ENCODE assay signal across 19 cellular contexts in genomic region chr15:89106200-89106599, GRCh38. TPM values are rescaled to one million over a fixed set of nuclear protein-coding genes. Genes with fewer than 3 reads are reported as not detected.
DNase-seq lines count a peak whose midpoint lies in the region; ATAC-seq and TF ChIP-seq lines count a peak whose summit lies in the region.
"Had no signal": no experiment of that assay in that cellular context is flagged by ENCODE, and none has a peak within 500 bp of the region (broad histone marks: within the 10 kb centered on the region; RNA-seq: fewer than 3 reads in every experiment).

No MANE protein-coding gene starts in this region.

- H3K36me3 ChIP-seq in ACC112 (ENCODE audit: insufficient read depth, low read length) (no peaks in the 10 kb centered on the region), fibroblast of lung (ENCODE audit: control insufficient read depth, insufficient read depth, low read length) (no peaks in the 10 kb centered on the region), gastrocnemius medialis (no peaks in the 10 kb centered on the region)

- H4K20me1 ChIP-seq in fibroblast of lung (ENCODE audit: control insufficient read depth, extremely low read depth, insufficient read depth, low read length), result no peaks in the 10 kb centered on the region

- no peak overlapping the region for H3K4me3 ChIP-seq in ACC112 (ENCODE audit: low read depth, low read length)
- no peak overlapping the region for H3K4me3 ChIP-seq in fibroblast of lung (replicated peaks in 1 of 4; ENCODE audit: control extremely low read depth in 1 of 4, insufficient read depth in 1 of 4, low read depth in 3 of 4, low read length in 4 of 4)
- no peak overlapping the region for H3K4me3 ChIP-seq in gastrocnemius medialis
- H3K4me3 ChIP-seq: GM12878, hepatocyte, lower lobe of right lung had no signal

- H3K4me2 ChIP-seq in fibroblast of lung (ENCODE audit: extremely low read depth, insufficient read depth, low read length), result no peak overlapping the region

- no peak for TF ChIP-seq POLR2A in gastrocnemius medialis (IDR thresholded peaks at IDR 0.05)

- H3K27me3 ChIP-seq in ACC112 (ENCODE audit: insufficient read depth, low read length) (no peaks in the 10 kb centered on the region), fibroblast of lung (ENCODE audit: control insufficient read depth, insufficient read depth, low read length) (no peaks in the 10 kb centered on the region), gastrocnemius medialis (no peaks in the 10 kb centered on the region)
- H3K27me3 ChIP-seq: hepatocyte had no signal

- no peak for DNase-seq in RWPE1 (ENCODE audit: low spot score)
- no peak for DNase-seq in fibroblast of lung (ENCODE audit: low read depth in 2 of 2)
- no peak for DNase-seq in gastrocnemius medialis
- DNase-seq in NCI-H2107 treated with DMSO at 0.1 percent for 48 hours (lab: John Stamatoyannopoulos, UW; ENCODE audit: unreplicated experiment), result no peak
- no peak for DNase-seq in RPMI8226
- DNase-seq in medulla oblongata (ENCODE audit: extremely low spot score), result no peak
- DNase-seq: activated CD4-positive, alpha-beta T cell treated with anti-CD3 and anti-CD28 coated beads, Interleukin-2, amount 10 ng/mL, durations not matched to agents 24 days and 14 days; activated naive CD4-positive, alpha-beta T cell treated with anti-CD3 and anti-CD28 coated beads for 36 hours; activated T-cell treated with anti-CD3 and anti-CD28 coated beads, Interleukin-2, amount 50 U/mL, for 4 hours; amniotic stem cell; H9; lower lobe of right lung; NCI-H1048; NCI-H1694 treated with DMSO at 0.1 percent for 48 hours; NCI-H69 had no signal

- no peak for ATAC-seq in gastrocnemius medialis
- no peak for ATAC-seq in GM21526 (IDR thresholded peaks at IDR 0.05; ENCODE audit: low FRiP score, unreplicated experiment)
- ATAC-seq: activated T-cell treated with anti-CD3 and anti-CD28 coated beads, Interleukin-2, amount 50 U/mL, for 4 hours; GM12878; lower lobe of right lung had no signal

- H3K9me3 ChIP-seq in fibroblast of lung (ENCODE audit: control insufficient read depth, insufficient read depth, low read depth, low read length), result no peaks in the 10 kb centered on the region
- H3K9me3 ChIP-seq in gastrocnemius medialis, result no peaks in the 10 kb centered on the region
- H3K9me3 ChIP-seq: lower lobe of right lung had no signal

- intact Hi-C loops in gastrocnemius medialis (cut with DNase I; ENCODE audit: low total_unique reads), result no loop called here

- in situ Hi-C loops in gastrocnemius medialis (cut with MboI; ENCODE audit: low sequenced_read_pairs in 4 of 4), result no loop called here

- CTCF ChIA-PET in RWPE1 (lab: Yijun Ruan, JAX), result interaction anchor here (0.6 kb wide), 1 partner anchor 34 kb away, joined by 3 read pairs; no protein-coding TSS in a partner anchor

- no peak overlapping the region for H3K9ac ChIP-seq in fibroblast of lung (ENCODE audit: insufficient read depth, low read length)

- H3K27ac ChIP-seq in ACC112 (ENCODE audit: low read depth, low read length) (peak overlapping the region; percentile 96; the same call in 1 of the 2 replicates), RWPE1 (peak overlapping the region; percentile 73), fibroblast of lung (ENCODE audit: insufficient read depth, low read length) (peak overlapping the region; percentile 80), gastrocnemius medialis (peak overlapping the region in 3 of 4 donors; percentile 90 to 99 (median 97))

- H3K4me1 ChIP-seq in ACC112 (ENCODE audit: control insufficient read depth, insufficient read depth, low read length, unreplicated experiment) (peaks cover 49% of the 10 kb centered on the region), fibroblast of lung (ENCODE audit: control insufficient read depth, extremely low read depth, insufficient read depth, low read length) (peaks cover 38% of the 10 kb centered on the region), gastrocnemius medialis (peaks cover 45 to 82% of the 10 kb centered on the region in 2 donors)

- TF ChIP-seq CTCF in RWPE1 (conservative IDR thresholded peaks at IDR 0.05; ENCODE audit: low read depth) (no peak), fibroblast of lung (conservative IDR thresholded peaks at IDR 0.05 in 1 of 2, IDR thresholded peaks at IDR 0.05 in 1 of 2; ENCODE audit: low read depth in 1 of 2, low read length in 2 of 2) (no peak), gastrocnemius medialis (IDR thresholded peaks at IDR 0.05 in 4 of 5, conservative IDR thresholded peaks at IDR 0.05 in 1 of 5) (no peak)

- POLR2A ChIA-PET in RWPE1 (lab: Yijun Ruan, JAX; ENCODE audit: low non-redundant PET), result no interaction called here

- peaks cover 45% of the 10 kb centered on the region for H3K79me2 ChIP-seq in ACC112 (ENCODE audit: control insufficient read depth, insufficient read depth, low read length, unreplicated experiment)
- peaks cover 20% of the 10 kb centered on the region for H3K79me2 ChIP-seq in fibroblast of lung (ENCODE audit: control insufficient read depth, insufficient read depth, low read length)

- no peak overlapping the region for H2AFZ ChIP-seq in ACC112 (ENCODE audit: low read length, unreplicated experiment)
- H2AFZ ChIP-seq in fibroblast of lung (ENCODE audit: low read length), result no peak overlapping the region
- H2AFZ ChIP-seq: hepatocyte had no signal

RNA-seq across cellular contexts. Expression of gene ABHD2, which starts 17.9 kb away (rescaled TPM):
- total RNA-seq in fibroblast of lung, result 42.9 and 84.9 TPM in 2 replicates
- polyA plus RNA-seq in fibroblast of lung, result 39.5 and 55.3 TPM in 2 replicates
- polyA plus RNA-seq in fibroblast of lung (2012), result 25.1 and 29.1 TPM in 2 replicates
- 337 and 341 TPM in 2 replicates for polyA minus RNA-seq in fibroblast of lung (ENCODE audit: low replicate concordance)
- 100 to 1,000 TPM in 1 of 4 donors, 10 to 100 TPM in 3; 19.3 to 150 (median 64.5) TPM for total RNA-seq in gastrocnemius medialis
